In the genomic region with DNA sequence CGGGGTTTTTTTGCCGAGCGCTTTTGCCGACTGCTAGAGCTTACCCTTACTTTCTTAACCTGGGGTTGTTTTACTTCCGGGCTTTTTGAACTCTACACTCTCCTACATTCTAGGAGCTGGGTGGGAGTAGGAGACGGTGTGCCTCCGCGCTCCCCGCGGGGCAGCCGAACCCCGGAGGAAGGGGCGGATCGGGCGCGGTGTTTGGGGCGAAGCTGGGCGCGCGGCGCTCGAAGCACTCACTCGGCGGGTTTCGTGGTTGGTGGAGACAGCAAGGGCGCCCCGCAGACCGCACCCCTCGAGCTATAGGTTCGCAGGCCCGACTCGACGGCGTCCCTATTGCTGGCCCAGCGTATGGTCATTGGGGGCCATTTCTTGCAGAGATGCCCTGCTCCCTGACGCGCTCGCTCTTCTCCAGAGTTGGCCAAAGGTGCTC, we compare ENCODE assay signal across 8 cellular contexts. TPM values are rescaled to one million over a fixed set of nuclear protein-coding genes. Genes with fewer than 3 reads are reported as not detected.
DNase-seq lines count a peak whose midpoint lies in the region; ATAC-seq and TF ChIP-seq lines count a peak whose summit lies in the region.

No MANE protein-coding gene starts in this region.

- no peaks in the 10 kb centered on the region for H3K9me3 Mint-ChIP-seq in endothelial cell (ENCODE audit: unreplicated experiment)
- H3K9me3 Mint-ChIP-seq in stimulated activated naive B cell treated with anti-CD40 and anti-IgM and Interleukin-4, amounts not matched to agents 10 μg/mL and 1 μg/mL and 100 μg/mL, for 72 hours: no peaks in the 10 kb centered on the region

- peaks cover 23% of the 10 kb centered on the region for H3K4me1 Mint-ChIP-seq in endothelial cell (ENCODE audit: unreplicated experiment)
- peaks cover 0 to under 1% of the 10 kb centered on the region in 2 donors for H3K4me1 Mint-ChIP-seq in stimulated activated naive B cell treated with anti-CD40 and anti-IgM and Interleukin-4, amounts not matched to agents 10 μg/mL and 1 μg/mL and 100 μg/mL, for 72 hours

- peaks cover 4% of the 10 kb centered on the region for H3K27me3 ChIP-seq in mucosa of stomach (ENCODE audit: control insufficient read depth, insufficient read depth, low read length)

- H3K4me1 ChIP-seq in mucosa of stomach (ENCODE audit: control insufficient read depth, insufficient read depth, low read length): peaks cover 6% of the 10 kb centered on the region

- H3K36me3 ChIP-seq in mucosa of stomach (ENCODE audit: control insufficient read depth, insufficient read depth, low read length): no peaks in the 10 kb centered on the region

- DNase-seq in AG20443 (ENCODE audit: low spot score) (peak; percentile 83), NCI-H748 treated with DMSO at 0.1 percent for 48 hours (lab: John Stamatoyannopoulos, UW) (peak; percentile 73), endothelial cell (ENCODE audit: low spot score) (peak; percentile 81)
- peak; percentile 32 to 56 for DNase-seq in activated CD8-positive, alpha-beta memory T cell treated with anti-CD3 and anti-CD28 coated beads for 1 hour (ENCODE audit: extremely low read depth in 1 of 2, low read depth in 1 of 2)
- DNase-seq in stimulated activated naive B cell treated with anti-CD40 and anti-IgM and Interleukin-4, amounts not matched to agents 10 μg/mL and 1 μg/mL and 100 μg/mL, for 72 hours: no peak

- peaks cover 14% of the 10 kb centered on the region for H3K27me3 Mint-ChIP-seq in endothelial cell (ENCODE audit: unreplicated experiment)
- H3K27me3 Mint-ChIP-seq in stimulated activated naive B cell treated with anti-CD40 and anti-IgM and Interleukin-4, amounts not matched to agents 10 μg/mL and 1 μg/mL and 100 μg/mL, for 72 hours: peaks cover 16 to 24% of the 10 kb centered on the region in 2 donors

- no peak for TF ChIP-seq CTCF in endothelial cell (IDR thresholded peaks at IDR 0.05; ENCODE audit: unreplicated experiment)

- no peaks in the 10 kb centered on the region for H3K9me3 ChIP-seq in mucosa of stomach (ENCODE audit: control insufficient read depth, low read length)

- peak overlapping the region; percentile 98 for H3K9ac ChIP-seq in mucosa of stomach (ENCODE audit: low read length)

- peak overlapping the region; percentile 100 for H3K27ac Mint-ChIP-seq in endothelial cell (ENCODE audit: unreplicated experiment)
- H3K27ac Mint-ChIP-seq in stimulated activated naive B cell treated with anti-CD40 and anti-IgM and Interleukin-4, amounts not matched to agents 10 μg/mL and 1 μg/mL and 100 μg/mL, for 72 hours: peak overlapping the region; percentile 99

- H3K4me3 Mint-ChIP-seq in endothelial cell (ENCODE audit: unreplicated experiment): peak overlapping the region; percentile 99
- H3K4me3 Mint-ChIP-seq in stimulated activated naive B cell treated with anti-CD40 and anti-IgM and Interleukin-4, amounts not matched to agents 10 μg/mL and 1 μg/mL and 100 μg/mL, for 72 hours: peak overlapping the region; percentile 94 to 97

- H3K4me3 ChIP-seq in mucosa of stomach (ENCODE audit: low read length): peak overlapping the region; percentile 96

- H3K36me3 Mint-ChIP-seq in endothelial cell (ENCODE audit: low read depth, unreplicated experiment): peaks cover 4% of the 10 kb centered on the region
- H3K36me3 Mint-ChIP-seq in stimulated activated naive B cell treated with anti-CD40 and anti-IgM and Interleukin-4, amounts not matched to agents 10 μg/mL and 1 μg/mL and 100 μg/mL, for 72 hours: peaks cover 15 to 30% of the 10 kb centered on the region in 2 donors

- peak; percentile 65 for ATAC-seq in GM19023 (IDR thresholded peaks at IDR 0.05; ENCODE audit: unreplicated experiment)
- ATAC-seq in HG03135 (IDR thresholded peaks at IDR 0.05; ENCODE audit: unreplicated experiment): peak; percentile 58
- peak; percentile 85 to 88 for ATAC-seq in stimulated activated naive B cell treated with anti-CD40 and anti-IgM and Interleukin-4, amounts not matched to agents 10 μg/mL and 1 μg/mL and 100 μg/mL, for 72 hours (replicated peaks)

RNA-seq across cellular contexts. Expression of gene ZNF518A, which starts 0.2 kb away (rescaled TPM):
- total RNA-seq in endothelial cell (ENCODE audit: unreplicated experiment): 47.8 TPM
